ENCODE assay signal across 1 cellular context in genomic region chr14:50820786-50821185, GRCh38.
TF ChIP-seq lines count a peak whose summit lies in the region.

No MANE protein-coding gene starts in this region.

TF ChIP-seq in endothelial cell of umbilical vein, 7 proteins besides CTCF, POLR2A, EP300 and RAD21:
- TF ChIP-seq MAX (IDR thresholded peaks at IDR 0.05; ENCODE audit: insufficient read depth, insufficient read length), result no peak
- TF ChIP-seq EZH2 (IDR thresholded peaks at IDR 0.05; ENCODE audit: borderline replicate concordance, low read depth, low read length, severe bottlenecking), result no peak
- TF ChIP-seq MYC (IDR thresholded peaks at IDR 0.05; ENCODE audit: low read depth, low read length), result no peak
- TF ChIP-seq POLR2AphosphoS5 (IDR thresholded peaks at IDR 0.05; ENCODE audit: insufficient read depth, low read depth, low read length), result no peak
- no peak for TF ChIP-seq FOS (IDR thresholded peaks at IDR 0.05; ENCODE audit: borderline replicate concordance, insufficient read depth, low read length)
- no peak for TF ChIP-seq GATA2 (IDR thresholded peaks at IDR 0.05; ENCODE audit: insufficient read depth, insufficient read length, low read depth, low read length)
- no peak for TF ChIP-seq JUN (IDR thresholded peaks at IDR 0.05; ENCODE audit: borderline replicate concordance, insufficient read depth, insufficient read length, low read depth)
